8 cellular contexts compared by ENCODE assay signal in genomic region chr1:75725256-75725655, GRCh38. TPM values are rescaled to one million over a fixed set of nuclear protein-coding genes. Genes with fewer than 3 reads are reported as not detected.
DNase-seq lines count a peak whose midpoint lies in the region; ATAC-seq, FAIRE-seq and TF ChIP-seq lines count a peak whose summit lies in the region.

No MANE protein-coding gene starts in this region.

- peak overlapping the region; percentile 91 for H3K4me2 ChIP-seq in OCI-LY7 (ENCODE audit: low read length)
- H3K4me2 ChIP-seq in H1 (ENCODE audit: insufficient read depth in 1 of 2, low read depth in 2 of 2, low read length in 2 of 2) = peak overlapping the region; percentile 58 to 69
- peak overlapping the region; percentile 83 for H3K4me2 ChIP-seq in neural progenitor cell

- no peak overlapping the region for H3K27ac Mint-ChIP-seq in neural progenitor cell

- H3K4me3 ChIP-seq in OCI-LY7 (ENCODE audit: low read depth, low read length, poor library complexity, severe bottlenecking) (peak overlapping the region; percentile 90), H1 (ENCODE audit: extremely low read depth in 1 of 4, insufficient read depth in 2 of 4, low read depth in 3 of 4, low read length in 4 of 4) (peak overlapping the region; percentile 63 to 91 (median 85)), neural progenitor cell (peak overlapping the region; percentile 84)

- TF ChIP-seq POLR2A in H1 (IDR thresholded peaks at IDR 0.05; ENCODE audit: control extremely low read depth in 1 of 2, low read depth in 2 of 2, low read length in 2 of 2) = no peak

- H4K91ac ChIP-seq in H1 (replicated peaks; ENCODE audit: insufficient read length, low read length) = no peak overlapping the region

- FAIRE-seq in H1 (lab: Jason Lieb, UNC) (no peak), RCC 7860 (lab: Jason Lieb, UNC) (no peak)

- no peak overlapping the region for H3K18ac ChIP-seq in H1 (ENCODE audit: extremely low read depth, low read length)

- H2BK120ac ChIP-seq in H1 (replicated peaks; ENCODE audit: low read depth, low read length) = no peak overlapping the region

- no peak overlapping the region for H3K14ac ChIP-seq in H1 (ENCODE audit: insufficient read length)

- no peak for TF ChIP-seq RAD21 in H1 (IDR thresholded peaks at IDR 0.05 in 1 of 2, conservative IDR thresholded peaks at IDR 0.05 in 1 of 2; ENCODE audit: low read depth in 2 of 2, low read length in 2 of 2)

- 33% methylated on average over 1 of the region's 1 CpG; no CpG with 5 or more reads in 1 of the 2 experiments for WGBS in H1 (ENCODE audit: extremely low coverage in 1 of 2, insufficient coverage in 1 of 2, insufficient read length in 1 of 2, insufficient replicate concordance in 2 of 2, low coverage in 1 of 2, low lambda C conversion rate in 2 of 2, missing lambda C conversion rate in 1 of 2), 2 experiments

- H3K27me3 Mint-ChIP-seq in neural progenitor cell (ENCODE audit: insufficient read depth, low read depth) = no peaks in the 10 kb centered on the region

- no peak overlapping the region for H2BK5ac ChIP-seq in H1 (ENCODE audit: low read depth, low read length)

- H3K36me3 Mint-ChIP-seq in neural progenitor cell = peaks cover 3% of the 10 kb centered on the region

- POLR2A ChIA-PET in OCI-LY7 (lab: Charles Lee) (interaction anchor here (0.5 to 2.1 kb wide), 6 partner anchors 19 to 228 kb away, joined by 3 to 30 read pairs (median 4); partner anchors contain the start of gene RABGGTB), H1 (lab: Charles Lee; ENCODE audit: partially characterized antibody) (interaction anchor here (1.3 to 1.7 kb wide), 4 partner anchors 52 to 67 kb away, joined by 4 to 8 read pairs (median 4); partner anchors contain the start of gene RABGGTB)

- no TSS peak for BruUV-seq in OCI-LY7 (replicated peaks; lab: Mats Ljungman, UMichigan)

- H3K56ac ChIP-seq in H1 (replicated peaks; ENCODE audit: insufficient read length, low read depth, low read length) = no peak overlapping the region

- H3K79me2 ChIP-seq in OCI-LY7 (ENCODE audit: insufficient read depth, low read depth, low read length) (peaks cover 60% of the 10 kb centered on the region), H1 (ENCODE audit: control insufficient read depth in 1 of 2, insufficient read depth in 2 of 2, low read length in 2 of 2) (peaks cover 0 to 40% of the 10 kb centered on the region in 2 experiments; a peak in 2 of 4 replicates), neural progenitor cell (ENCODE audit: low read depth) (peaks cover 48% of the 10 kb centered on the region)

- intact Hi-C loops in OCI-LY7 (cut with micrococcal nuclease; ENCODE audit: unreplicated experiment) = loop anchor here (2.0 to 5.0 kb wide), 2 partner anchors 567 to 992 kb away; partner anchors contain the start of genes CRYZ and TYW3

- H3K23ac ChIP-seq in H1 (ENCODE audit: insufficient read length) = no peak overlapping the region

- no peaks in the 10 kb centered on the region for H3K9me3 ChIP-seq in OCI-LY7 (ENCODE audit: low read length)
- no peaks in the 10 kb centered on the region for H3K9me3 ChIP-seq in H1 (ENCODE audit: insufficient read depth in 2 of 2, low read depth in 1 of 2, low read length in 1 of 2)
- H3K9me3 ChIP-seq in neural progenitor cell (ENCODE audit: low read depth) = no peaks in the 10 kb centered on the region

- H3K27ac ChIP-seq in OCI-LY7 (ENCODE audit: low read depth, low read length, poor library complexity, severe bottlenecking) (peak overlapping the region; percentile 95), H1 (ENCODE audit: low read depth, low read length) (no peak overlapping the region), neural progenitor cell (no peak overlapping the region)

- peak; percentile 12 for DNase-seq in EL
- no peak for DNase-seq in OCI-LY7 (ENCODE audit: low spot score)
- no peak for DNase-seq in H1 (ENCODE audit: low read depth in 1 of 2, low spot score in 2 of 2)
- no peak for DNase-seq in neural progenitor cell (ENCODE audit: low spot score)
- no peak for DNase-seq in RCC 7860 (ENCODE audit: low spot score)
- no peak for DNase-seq in NK-92 treated with Interleukin-12 subunit alpha and Interleukin-12 subunit beta, amount 100 ng/mL, for 24 hours (lab: John Stamatoyannopoulos, UW)

- no peaks in the 10 kb centered on the region; the same call in 1 of the 2 replicates for H3K79me1 ChIP-seq in H1 (ENCODE audit: low read depth, low read length)

- no peaks in the 10 kb centered on the region for H3K27me3 ChIP-seq in H1 (replicated peaks in 1 of 4; ENCODE audit: control insufficient read depth in 3 of 4, extremely low read depth in 1 of 4, insufficient read depth in 3 of 4, low read length in 3 of 4)
- H3K27me3 ChIP-seq in neural progenitor cell = no peaks in the 10 kb centered on the region

- no peak overlapping the region for H4K5ac ChIP-seq in H1 (ENCODE audit: insufficient read length, low read depth, low read length)

- no peak for TF ChIP-seq CTCF in OCI-LY7 (conservative IDR thresholded peaks at IDR 0.05; ENCODE audit: low read length)
- no peak for TF ChIP-seq CTCF in H1 (IDR thresholded peaks at IDR 0.05; ENCODE audit: control extremely low read depth in 1 of 3, insufficient read depth in 1 of 3, low read depth in 1 of 3, low read length in 3 of 3)
- no peak for TF ChIP-seq CTCF in neural progenitor cell (IDR thresholded peaks at IDR 0.05)

- peaks cover 31% of the 10 kb centered on the region for H3K4me1 Mint-ChIP-seq in neural progenitor cell

- peaks cover 30% of the 10 kb centered on the region for H3F3A ChIP-seq in neural progenitor cell (ENCODE audit: low read depth)

- CTCF ChIA-PET in OCI-LY7 (lab: Charles Lee; ENCODE audit: unreplicated experiment) = no interaction called here
- CTCF ChIA-PET in H1 (lab: Charles Lee; ENCODE audit: partially characterized antibody) = interaction anchor here (1.0 to 1.3 kb wide), 3 partner anchors 53 to 111 kb away, joined by 3 to 8 read pairs (median 3); no protein-coding TSS in a partner anchor

- no peaks in the 10 kb centered on the region for H3K9me3 Mint-ChIP-seq in neural progenitor cell

- no peaks in the 10 kb centered on the region for H3K9me2 ChIP-seq in OCI-LY7 (ENCODE audit: insufficient read depth, low read length)

- no peak for ATAC-seq in HG03025 (IDR thresholded peaks at IDR 0.05; ENCODE audit: low FRiP score, unreplicated experiment)
- no peak for ATAC-seq in GM21367 (IDR thresholded peaks at IDR 0.05; ENCODE audit: unreplicated experiment)

- H3K4ac ChIP-seq in H1 (replicated peaks; ENCODE audit: insufficient read length, low read depth, low read length) = no peak overlapping the region

- no peak overlapping the region for H4K8ac ChIP-seq in H1 (ENCODE audit: extremely low read depth, insufficient read depth, low read length)

- no peak overlapping the region for H2BK20ac ChIP-seq in H1 (ENCODE audit: low read length)

- H2BK15ac ChIP-seq in H1 (ENCODE audit: low read length) = no peak overlapping the region

- H2AK5ac ChIP-seq in H1 (ENCODE audit: low read depth, low read length) = no peak overlapping the region

- peaks cover 29% of the 10 kb centered on the region for H3K36me3 ChIP-seq in OCI-LY7 (ENCODE audit: insufficient read depth, low read length)
- H3K36me3 ChIP-seq in H1 (ENCODE audit: control insufficient read depth in 2 of 4, insufficient read depth in 4 of 4, low read length in 3 of 4) = no peaks in the 10 kb centered on the region; a peak in 1 of 8 replicates
- H3K36me3 ChIP-seq in neural progenitor cell = no peaks in the 10 kb centered on the region

- no peak for TF ChIP-seq EP300 in H1 (IDR thresholded peaks at IDR 0.05; ENCODE audit: borderline replicate concordance in 1 of 2, low read depth in 2 of 2, low read length in 2 of 2)

- H2AFZ ChIP-seq in OCI-LY7 (ENCODE audit: low read length) (no peak overlapping the region), H1 (ENCODE audit: low read length) (no peak overlapping the region), neural progenitor cell (replicated peaks) (peak overlapping the region; percentile 91)

- H4K20me1 ChIP-seq in OCI-LY7 (ENCODE audit: insufficient read depth, low read length) = peaks cover 9% of the 10 kb centered on the region; the same call in 1 of the 2 replicates
- peaks cover 0 to 2% of the 10 kb centered on the region in 2 experiments for H4K20me1 ChIP-seq in H1 (replicated peaks in 1 of 2; ENCODE audit: control insufficient read depth in 1 of 2, insufficient read depth in 2 of 2, low read length in 2 of 2)
- no peaks in the 10 kb centered on the region for H4K20me1 ChIP-seq in neural progenitor cell (ENCODE audit: low read depth)

- H3K4me1 ChIP-seq in OCI-LY7 (ENCODE audit: insufficient read depth, low read length, poor library complexity, severe bottlenecking) = peaks cover 41% of the 10 kb centered on the region
- H3K4me1 ChIP-seq in H1 (replicated peaks in 1 of 4; ENCODE audit: control insufficient read depth in 3 of 4, insufficient read depth in 4 of 4, low read length in 3 of 4) = peaks cover 0 to 10% (median 7%) of the 10 kb centered on the region in 4 experiments; a peak in 4 of 7 replicates
- H3K4me1 ChIP-seq in neural progenitor cell = peaks cover 11% of the 10 kb centered on the region

- H2BK12ac ChIP-seq in H1 (ENCODE audit: low read depth, low read length) = no peak overlapping the region

- H3K9ac ChIP-seq in H1 (replicated peaks in 1 of 4; ENCODE audit: extremely low read depth in 1 of 4, low read depth in 3 of 4, low read length in 3 of 4) (peak overlapping the region in 1 of 4 experiments; percentile 10; a peak in 1 of 7 replicates), neural progenitor cell (peak overlapping the region; percentile 51)

- peak overlapping the region; percentile 99 for H3K4me3 Mint-ChIP-seq in neural progenitor cell

- H3K23me2 ChIP-seq in H1 (ENCODE audit: low read depth, low read length) = peaks cover 2% of the 10 kb centered on the region; the same call in 1 of the 2 replicates

TF ChIP-seq in H1, 55 proteins besides CTCF, POLR2A, EP300 and RAD21 (continues in another document):
- no peak for TF ChIP-seq YY1 (IDR thresholded peaks at IDR 0.05; ENCODE audit: low read depth, low read length)
- no peak for TF ChIP-seq TAF7 (optimal IDR thresholded peaks at IDR 0.05; ENCODE audit: borderline replicate concordance, low read depth, low read length)
- no peak for TF ChIP-seq SP4 (IDR thresholded peaks at IDR 0.05; ENCODE audit: low read length)
- TF ChIP-seq RFX5 (IDR thresholded peaks at IDR 0.05; ENCODE audit: borderline replicate concordance, low read depth, low read length) = no peak

RNA-seq across cellular contexts. Expression of gene ACADM, which starts 0.7 kb away (rescaled TPM):
- total RNA-seq in OCI-LY7 (2014; rRNA removed; shearing (Covaris generic)) = 137 and 160 TPM in 2 replicates
- total RNA-seq in OCI-LY7 (2022) (228 and 248 TPM in 2 replicates), neural progenitor cell (ENCODE audit: low replicate concordance) (46.4 and 85.1 TPM in 2 replicates)
- 40.0 and 41.7 TPM in 2 replicates for total RNA-seq in H1 (2021; fragmentation: NEBNext Ultra II Directional; extraction: Animal tissue kit (Norgen Biotek cat#: 25700))
- polyA plus RNA-seq in H1 (2011; rRNA removed) = 10.3 and 14.3 TPM in 2 replicates
- 29.1 TPM for polyA plus RNA-seq in H1 (2011; cell fraction: cytosol; rRNA removed)
- polyA plus RNA-seq in H1 (2011; cell fraction: nucleus; rRNA removed) = 5.7 TPM
- polyA plus RNA-seq in H1 (2012, experiment 1 of 2) = 41.5 to 81.6 TPM (median 51.1 TPM) in 4 replicates
- 4.4 TPM for polyA plus RNA-seq in H1 (2012, experiment 2 of 2)
- 29.6 TPM for polyA plus RNA-seq in H1 (2013, experiment 1 of 2)
- 30.3 TPM for polyA plus RNA-seq in H1 (2013, experiment 2 of 2)
- 16.2 and 30.2 TPM in 2 replicates for polyA minus RNA-seq in H1 (2011; rRNA and poly(A)+ RNA removed)
- 13.4 TPM for polyA minus RNA-seq in H1 (2011; cell fraction: cytosol; rRNA and poly(A)+ RNA removed)
- 35.6 TPM for polyA minus RNA-seq in H1 (2011; cell fraction: nucleus; rRNA and poly(A)+ RNA removed)
